Comparison of ENCODE assay signal across 8 cellular contexts in the genomic region with DNA sequence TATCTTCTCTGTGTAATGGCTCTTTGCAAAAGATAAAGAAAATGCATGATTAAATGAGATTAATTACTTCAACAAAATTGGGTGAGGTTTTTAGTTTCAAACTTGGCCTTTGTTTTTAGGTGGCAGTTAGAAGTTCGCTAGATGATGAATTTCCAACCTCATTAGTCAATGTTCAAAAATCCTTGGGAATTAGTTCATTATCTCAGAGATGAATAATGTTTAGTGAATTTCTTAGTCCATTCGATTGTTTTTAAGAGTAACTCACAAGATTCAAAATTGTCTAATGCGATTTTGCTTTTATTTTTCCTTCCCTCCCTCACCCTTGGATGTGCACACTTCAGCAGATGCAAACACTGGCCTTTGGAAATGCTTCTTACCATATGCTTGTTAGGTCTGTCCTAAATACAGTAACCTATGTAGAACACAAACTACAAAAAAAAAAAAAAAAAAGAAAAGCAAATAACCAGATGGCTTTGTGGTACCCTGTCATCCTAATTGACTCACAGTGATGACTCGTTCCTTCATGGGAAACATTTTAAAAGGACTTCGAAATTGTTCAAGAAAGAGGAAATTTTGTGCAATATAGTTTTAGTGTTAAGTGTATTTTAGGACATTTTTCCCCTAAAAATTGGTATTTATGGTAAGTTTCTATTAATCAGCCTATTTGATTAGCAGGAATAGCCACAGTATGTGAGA.
A peak's percentile ranks its signal among the peaks of the same experiment; 100 is the strongest.
DNase-seq lines count a peak whose midpoint lies in the region; ATAC-seq and TF ChIP-seq lines count a peak whose summit lies in the region.

No MANE protein-coding gene starts in this region.

- no peak overlapping the region for H3K4me3 ChIP-seq in adipocyte (ENCODE audit: low read length)

- peaks cover 100% of the 10 kb centered on the region for H3K36me3 ChIP-seq in adipocyte (ENCODE audit: control insufficient read depth, insufficient read depth, low read length, severe bottlenecking)

- H3K9me3 Mint-ChIP-seq in HFFc6 = no peaks in the 10 kb centered on the region

- DNase-seq in DMS 273 (lab: John Stamatoyannopoulos, UW; ENCODE audit: unreplicated experiment) = peak; percentile 74
- DNase-seq in HFFc6 = peak; percentile 52
- DNase-seq in adipocyte (ENCODE audit: low read depth) = peak; percentile 82
- peak; percentile 29 to 46 for DNase-seq in lung microvascular endothelial cell (ENCODE audit: low read depth in 2 of 2)
- no peak for DNase-seq in activated CD8-positive, alpha-beta memory T cell treated with anti-CD3 and anti-CD28 coated beads, Interleukin-2, amount 50 U/mL, for 4 hours
- DNase-seq in activated gamma-delta T cell treated with Interleukin-2 at 50 U/mL for 16 hours = no peak
- DNase-seq in stimulated activated naive CD4-positive, alpha-beta T cell (lab: John Stamatoyannopoulos, UW) = no peak

- H3K4me3 Mint-ChIP-seq in HFFc6 = peak overlapping the region; percentile 76

- TF ChIP-seq CTCF in HFFc6 (IDR thresholded peaks at IDR 0.05) = no peak

- H3K9me3 ChIP-seq in adipocyte (ENCODE audit: control insufficient read depth, low read length) = no peaks in the 10 kb centered on the region

- H3K4me1 Mint-ChIP-seq in HFFc6 (ENCODE audit: low read depth) = peaks cover 74% of the 10 kb centered on the region

- no peak for ATAC-seq in HG03175 (IDR thresholded peaks at IDR 0.05; ENCODE audit: unreplicated experiment)

- peak overlapping the region; percentile 22 for H3K9ac ChIP-seq in adipocyte (ENCODE audit: low read length)

- H3K27me3 ChIP-seq in adipocyte (replicated peaks; ENCODE audit: control insufficient read depth, insufficient read depth, low read length) = no peaks in the 10 kb centered on the region

- H3K27ac Mint-ChIP-seq in HFFc6 = peak overlapping the region; percentile 83

- H3K27me3 Mint-ChIP-seq in HFFc6 (ENCODE audit: insufficient read depth) = no peaks in the 10 kb centered on the region

- peaks cover 35% of the 10 kb centered on the region for H3K4me1 ChIP-seq in adipocyte (ENCODE audit: control insufficient read depth, insufficient read depth, low read length)

- H3K36me3 Mint-ChIP-seq in HFFc6 (ENCODE audit: low read depth) = peaks cover 10% of the 10 kb centered on the region

Comparison
In these comparisons a context has a peak if more than half of its experiments do, and no peak if none do; other contexts are left out.
1. DNase-seq: peak in DMS 273 (single experiment), HFFc6 (single experiment), adipocyte (single experiment) and lung microvascular endothelial cell (2 of 2); none in activated CD8-positive, alpha-beta memory T cell treated with anti-CD3 and anti-CD28 coated beads, Interleukin-2, amount 50 U/mL, for 4 hours (single experiment), activated gamma-delta T cell treated with Interleukin-2 at 50 U/mL for 16 hours (single experiment) and stimulated activated naive CD4-positive, alpha-beta T cell (0 of 6).